8 cellular contexts compared by ENCODE assay signal in the genomic region with DNA sequence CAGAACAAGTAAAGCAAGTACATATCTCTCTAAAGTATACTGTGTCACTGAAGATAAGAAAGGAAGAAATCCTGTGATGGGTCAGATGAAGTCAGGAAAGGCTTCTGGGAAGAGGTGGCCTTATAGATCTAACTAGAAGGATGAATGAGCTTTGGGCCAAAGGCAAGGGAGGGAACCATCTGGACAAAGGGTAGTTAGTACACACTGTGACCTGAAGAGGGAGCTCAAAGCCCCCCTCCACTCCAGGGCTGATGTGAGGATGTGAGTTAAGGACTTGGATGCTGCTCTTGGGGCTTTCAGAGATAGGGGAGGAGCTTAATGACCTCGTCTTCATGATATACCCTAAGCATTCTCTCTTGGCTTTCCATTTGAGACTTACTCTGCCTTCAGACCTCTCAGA.
DNase-seq lines count a peak whose midpoint lies in the region; ATAC-seq and TF ChIP-seq lines count a peak whose summit lies in the region.

No MANE protein-coding gene starts in this region.

- H3K4me1 ChIP-seq in esophagus squamous epithelium: peaks cover 0 to 6% (median 0%) of the 10 kb centered on the region in 3 donors

- H3K9me3 ChIP-seq in esophagus squamous epithelium: no peaks in the 10 kb centered on the region

- no peak overlapping the region for H3K4me3 ChIP-seq in foreskin fibroblast (ENCODE audit: low read depth in 1 of 2, low read length in 2 of 2)
- no peak overlapping the region for H3K4me3 ChIP-seq in retinal pigment epithelial cell (ENCODE audit: low read length)
- no peak overlapping the region for H3K4me3 ChIP-seq in esophagus squamous epithelium

- TF ChIP-seq RAD21 in Ishikawa (IDR thresholded peaks at IDR 0.05; ENCODE audit: low read depth): peak; percentile 47

- no peak for TF ChIP-seq EP300 in Ishikawa (IDR thresholded peaks at IDR 0.05; ENCODE audit: borderline replicate concordance)

- H3K27me3 Mint-ChIP-seq in T-helper 2 cell treated with Interferon-gamma antibody and Interleukin-4, amounts not matched to agents 5 μg/mL and 100 μg/mL, for 36 hours (ENCODE audit: low read depth): no peaks in the 10 kb centered on the region

- H3K27ac Mint-ChIP-seq in T-helper 2 cell treated with Interferon-gamma antibody and Interleukin-4, amounts not matched to agents 5 μg/mL and 100 μg/mL, for 36 hours: no peak overlapping the region

- H3K9me3 Mint-ChIP-seq in T-helper 2 cell treated with Interferon-gamma antibody and Interleukin-4, amounts not matched to agents 5 μg/mL and 100 μg/mL, for 36 hours: no peaks in the 10 kb centered on the region

- H3K36me3 Mint-ChIP-seq in T-helper 2 cell treated with Interferon-gamma antibody and Interleukin-4, amounts not matched to agents 5 μg/mL and 100 μg/mL, for 36 hours (ENCODE audit: low read depth): no peaks in the 10 kb centered on the region

- peaks cover 0 to 4% (median 0%) of the 10 kb centered on the region in 4 donors for H3K27me3 ChIP-seq in esophagus squamous epithelium

- peaks cover 15% of the 10 kb centered on the region for H3K4me1 Mint-ChIP-seq in T-helper 2 cell treated with Interferon-gamma antibody and Interleukin-4, amounts not matched to agents 5 μg/mL and 100 μg/mL, for 36 hours (ENCODE audit: low read depth)

- TF ChIP-seq CTCF in 22Rv1 (IDR thresholded peaks at IDR 0.05): peak; percentile 64
- TF ChIP-seq CTCF in foreskin fibroblast (IDR thresholded peaks at IDR 0.05; ENCODE audit: low read depth, low read length): peak; percentile 30
- TF ChIP-seq CTCF in retinal pigment epithelial cell (conservative IDR thresholded peaks at IDR 0.05; ENCODE audit: low read depth, low read length): peak; percentile 86
- peak in 2 of 6 experiments; percentile 27 to 34 for TF ChIP-seq CTCF in esophagus squamous epithelium (IDR thresholded peaks at IDR 0.05)

- no peaks in the 10 kb centered on the region for H3K36me3 ChIP-seq in esophagus squamous epithelium

- intact Hi-C loops in esophagus squamous epithelium (cut with DNase I): no loop called here

- no peak overlapping the region for H3K27ac ChIP-seq in 22Rv1
- no peak overlapping the region for H3K27ac ChIP-seq in esophagus squamous epithelium

- TF ChIP-seq POLR2A in esophagus squamous epithelium (IDR thresholded peaks at IDR 0.05): no peak

- peak; percentile 68 for DNase-seq in GM03348 (ENCODE audit: low spot score)
- DNase-seq in T-helper 2 cell treated with Interferon-gamma antibody and Interleukin-4, amounts not matched to agents 5 μg/mL and 100 μg/mL, for 36 hours (ENCODE audit: low spot score): peak; percentile 27
- no peak for DNase-seq in foreskin fibroblast
- DNase-seq in retinal pigment epithelial cell (ENCODE audit: low read depth): no peak
- DNase-seq in esophagus squamous epithelium (lab: John Stamatoyannopoulos, UW): no peak

- no peak overlapping the region for H3K4me3 Mint-ChIP-seq in T-helper 2 cell treated with Interferon-gamma antibody and Interleukin-4, amounts not matched to agents 5 μg/mL and 100 μg/mL, for 36 hours

- 0 to 17% methylated on average over 1 of the region's 1 CpG for WGBS in esophagus squamous epithelium, 2 donors

- ATAC-seq in GM21515 (IDR thresholded peaks at IDR 0.05; ENCODE audit: unreplicated experiment): no peak

TF ChIP-seq in Ishikawa, 13 proteins besides CTCF, POLR2A, EP300 and RAD21:
- no peak for TF ChIP-seq TCF12 (IDR thresholded peaks at IDR 0.05; ENCODE audit: low read depth)
- no peak for TF ChIP-seq EGR1 (IDR thresholded peaks at IDR 0.05)
- TF ChIP-seq, protein P1, sequence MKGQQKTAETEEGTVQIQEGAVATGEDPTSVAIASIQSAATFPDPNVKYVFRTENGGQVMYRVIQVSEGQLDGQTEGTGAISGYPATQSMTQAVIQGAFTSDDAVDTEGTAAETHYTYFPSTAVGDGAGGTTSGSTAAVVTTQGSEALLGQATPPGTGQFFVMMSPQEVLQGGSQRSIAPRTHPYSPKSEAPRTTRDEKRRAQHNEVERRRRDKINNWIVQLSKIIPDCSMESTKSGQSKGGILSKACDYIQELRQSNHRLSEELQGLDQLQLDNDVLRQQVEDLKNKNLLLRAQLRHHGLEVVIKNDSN (IDR thresholded peaks at IDR 0.05): no peak
- TF ChIP-seq CEBPB (IDR thresholded peaks at IDR 0.05): no peak
- TF ChIP-seq, protein P2, sequence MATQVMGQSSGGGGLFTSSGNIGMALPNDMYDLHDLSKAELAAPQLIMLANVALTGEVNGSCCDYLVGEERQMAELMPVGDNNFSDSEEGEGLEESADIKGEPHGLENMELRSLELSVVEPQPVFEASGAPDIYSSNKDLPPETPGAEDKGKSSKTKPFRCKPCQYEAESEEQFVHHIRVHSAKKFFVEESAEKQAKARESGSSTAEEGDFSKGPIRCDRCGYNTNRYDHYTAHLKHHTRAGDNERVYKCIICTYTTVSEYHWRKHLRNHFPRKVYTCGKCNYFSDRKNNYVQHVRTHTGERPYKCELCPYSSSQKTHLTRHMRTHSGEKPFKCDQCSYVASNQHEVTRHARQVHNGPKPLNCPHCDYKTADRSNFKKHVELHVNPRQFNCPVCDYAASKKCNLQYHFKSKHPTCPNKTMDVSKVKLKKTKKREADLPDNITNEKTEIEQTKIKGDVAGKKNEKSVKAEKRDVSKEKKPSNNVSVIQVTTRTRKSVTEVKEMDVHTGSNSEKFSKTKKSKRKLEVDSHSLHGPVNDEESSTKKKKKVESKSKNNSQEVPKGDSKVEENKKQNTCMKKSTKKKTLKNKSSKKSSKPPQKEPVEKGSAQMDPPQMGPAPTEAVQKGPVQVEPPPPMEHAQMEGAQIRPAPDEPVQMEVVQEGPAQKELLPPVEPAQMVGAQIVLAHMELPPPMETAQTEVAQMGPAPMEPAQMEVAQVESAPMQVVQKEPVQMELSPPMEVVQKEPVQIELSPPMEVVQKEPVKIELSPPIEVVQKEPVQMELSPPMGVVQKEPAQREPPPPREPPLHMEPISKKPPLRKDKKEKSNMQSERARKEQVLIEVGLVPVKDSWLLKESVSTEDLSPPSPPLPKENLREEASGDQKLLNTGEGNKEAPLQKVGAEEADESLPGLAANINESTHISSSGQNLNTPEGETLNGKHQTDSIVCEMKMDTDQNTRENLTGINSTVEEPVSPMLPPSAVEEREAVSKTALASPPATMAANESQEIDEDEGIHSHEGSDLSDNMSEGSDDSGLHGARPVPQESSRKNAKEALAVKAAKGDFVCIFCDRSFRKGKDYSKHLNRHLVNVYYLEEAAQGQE (IDR thresholded peaks at IDR 0.05; ENCODE audit: low read depth): no peak
- TF ChIP-seq ZBTB7A (IDR thresholded peaks at IDR 0.05; ENCODE audit: low read depth): no peak
- TF ChIP-seq YY1 (IDR thresholded peaks at IDR 0.05; ENCODE audit: low read depth): no peak
- TF ChIP-seq NFIC (IDR thresholded peaks at IDR 0.05): no peak
- no peak for TF ChIP-seq FOXM1 (IDR thresholded peaks at IDR 0.05; ENCODE audit: borderline replicate concordance, low read depth)
- TF ChIP-seq TAF1 (IDR thresholded peaks at IDR 0.05; ENCODE audit: low read depth): no peak
- TF ChIP-seq TEAD4 (IDR thresholded peaks at IDR 0.05): no peak
- TF ChIP-seq, protein P3, sequence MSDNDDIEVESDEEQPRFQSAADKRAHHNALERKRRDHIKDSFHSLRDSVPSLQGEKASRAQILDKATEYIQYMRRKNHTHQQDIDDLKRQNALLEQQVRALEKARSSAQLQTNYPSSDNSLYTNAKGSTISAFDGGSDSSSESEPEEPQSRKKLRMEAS (IDR thresholded peaks at IDR 0.05): no peak
- no peak for TF ChIP-seq CREB1 (IDR thresholded peaks at IDR 0.05; ENCODE audit: low read depth)

Comparison
In these comparisons a context has a peak if more than half of its experiments do, and no peak if none do; other contexts are left out.
1. DNase-seq: peak in GM03348 (single experiment) and T-helper 2 cell treated with Interferon-gamma antibody and Interleukin-4, amounts not matched to agents 5 μg/mL and 100 μg/mL, for 36 hours (single experiment); none in foreskin fibroblast (0 of 2), retinal pigment epithelial cell (single experiment) and esophagus squamous epithelium (single experiment).